ENCODE assay signal across 1 cellular context in genomic region chr13:113506871-113507388, GRCh38.
A peak's percentile ranks its signal among the peaks of the same experiment; 100 is the strongest.
TF ChIP-seq lines count a peak whose summit lies in the region.

No MANE protein-coding gene starts in this region.

TF ChIP-seq in HepG2, 621 proteins besides CTCF, POLR2A, EP300 and RAD21:
- no peak for TF ChIP-seq ZNF292 (CRISPR knock-in tag; IDR thresholded peaks at IDR 0.05; ENCODE audit: borderline replicate concordance, low read depth)
- TF ChIP-seq ZBTB20 (CRISPR knock-in tag; IDR thresholded peaks at IDR 0.05; ENCODE audit: borderline replicate concordance, low read depth): no peak
- peak; percentile 8 for TF ChIP-seq AGO2 (optimal IDR thresholded peaks at IDR 0.05; ENCODE audit: low read depth, low read length)
- no peak for TF ChIP-seq ZNF343 (CRISPR knock-in tag; IDR thresholded peaks at IDR 0.05)
- TF ChIP-seq TBP (CRISPR knock-in tag; IDR thresholded peaks at IDR 0.05): no peak
- no peak for TF ChIP-seq ZNF205 (CRISPR knock-in tag; IDR thresholded peaks at IDR 0.05)
- TF ChIP-seq ZNF883 (CRISPR knock-in tag; IDR thresholded peaks at IDR 0.05; ENCODE audit: not compliant biosample characterization): no peak
TF ChIP-seq in HepG2: peak in this region for 1.
